In the genomic region with DNA sequence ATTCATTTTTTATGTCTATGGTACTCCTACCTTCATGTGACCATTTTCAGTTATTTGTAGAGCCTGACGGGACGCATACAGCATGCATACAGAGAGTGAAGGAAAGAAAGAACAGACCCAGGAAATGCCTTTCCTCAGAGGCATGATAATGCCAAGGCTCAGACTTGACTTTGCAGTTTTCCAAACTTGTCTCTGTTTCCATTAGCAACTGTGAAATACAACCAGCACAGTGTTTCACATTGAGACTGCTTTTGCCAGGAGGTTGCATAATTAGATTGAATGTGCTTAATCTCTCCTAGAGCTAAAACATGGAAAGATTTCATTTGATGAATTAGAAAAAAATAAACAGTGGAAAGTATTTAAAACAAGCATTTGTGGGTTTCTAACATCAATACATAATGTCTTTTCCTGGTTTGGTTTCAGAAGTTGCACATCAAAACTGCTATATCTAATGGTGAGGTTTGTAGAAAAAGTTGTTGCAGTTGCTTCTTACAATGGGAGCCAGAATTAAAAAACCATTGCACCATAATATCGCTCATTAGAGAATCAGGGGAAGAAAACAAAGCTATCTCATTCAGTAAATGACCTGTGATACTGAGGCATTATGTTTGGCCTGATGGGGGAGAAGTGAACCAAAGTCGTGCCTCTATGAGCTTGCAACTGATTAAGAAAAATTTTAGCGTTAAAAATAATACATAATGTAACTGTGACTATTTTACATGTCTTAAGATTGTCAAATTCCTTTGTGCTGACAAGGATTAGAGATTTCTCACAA, we compare ENCODE assay signal across 1 cellular context.
TF ChIP-seq lines count a peak whose summit lies in the region.

No MANE protein-coding gene starts in this region.

TF ChIP-seq in HepG2, 621 proteins besides CTCF, POLR2A, EP300 and RAD21 (continued from another document):
- TF ChIP-seq, protein P1, sequence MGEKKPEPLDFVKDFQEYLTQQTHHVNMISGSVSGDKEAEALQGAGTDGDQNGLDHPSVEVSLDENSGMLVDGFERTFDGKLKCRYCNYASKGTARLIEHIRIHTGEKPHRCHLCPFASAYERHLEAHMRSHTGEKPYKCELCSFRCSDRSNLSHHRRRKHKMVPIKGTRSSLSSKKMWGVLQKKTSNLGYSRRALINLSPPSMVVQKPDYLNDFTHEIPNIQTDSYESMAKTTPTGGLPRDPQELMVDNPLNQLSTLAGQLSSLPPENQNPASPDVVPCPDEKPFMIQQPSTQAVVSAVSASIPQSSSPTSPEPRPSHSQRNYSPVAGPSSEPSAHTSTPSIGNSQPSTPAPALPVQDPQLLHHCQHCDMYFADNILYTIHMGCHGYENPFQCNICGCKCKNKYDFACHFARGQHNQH (CRISPR knock-in tag; IDR thresholded peaks at IDR 0.05): no peak
- TF ChIP-seq ZNF263 (CRISPR knock-in tag; IDR thresholded peaks at IDR 0.05) (no peak), ZNF850 (CRISPR knock-in tag; conservative IDR thresholded peaks at IDR 0.05) (no peak), POLR2AphosphoS5 (IDR thresholded peaks at IDR 0.05; ENCODE audit: low read depth, low read length) (no peak), PCBP2 (optimal IDR thresholded peaks at IDR 0.05; ENCODE audit: low read depth, low read length, poor library complexity, severe bottlenecking) (no peak), ZNF510 (CRISPR knock-in tag; IDR thresholded peaks at IDR 0.05; ENCODE audit: low read depth) (no peak)
